30 cellular contexts compared by ENCODE assay signal in the genomic region with DNA sequence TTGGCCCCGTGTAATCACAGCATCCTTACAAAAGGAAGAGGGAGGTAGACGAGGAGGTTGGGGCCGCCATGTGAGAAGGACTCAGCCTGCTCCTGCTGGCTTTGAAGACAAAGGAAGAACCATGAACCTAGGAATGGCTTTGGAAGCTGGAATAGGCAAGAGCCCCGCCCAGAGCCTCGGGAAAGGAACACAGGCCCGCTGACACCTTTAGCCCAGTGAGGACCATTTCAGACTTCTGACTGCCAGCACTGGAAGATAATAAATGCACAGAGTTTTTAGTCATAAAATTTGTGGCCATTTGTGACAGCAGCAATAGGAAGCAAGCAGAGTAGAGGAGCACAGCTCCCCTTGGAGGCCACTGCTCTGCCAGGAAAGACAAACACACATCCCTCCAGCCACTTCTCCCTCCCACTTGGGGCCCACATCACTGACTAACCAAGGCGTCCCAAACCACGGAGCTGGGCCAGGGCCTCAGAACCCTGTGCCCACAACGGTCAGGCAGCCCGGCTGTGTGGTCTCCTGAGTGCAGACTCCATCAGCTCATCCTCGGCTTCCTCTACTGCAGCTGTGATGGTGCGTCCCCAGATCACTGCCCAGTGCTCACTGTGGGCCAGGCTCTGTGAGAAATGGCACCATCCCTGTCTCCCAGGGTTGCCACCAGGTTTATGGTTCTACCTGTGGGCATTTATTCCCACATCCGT. TPM values are rescaled to one million over a fixed set of nuclear protein-coding genes. Genes with fewer than 3 reads are reported as not detected.
"Had no signal": no experiment of that assay in that cellular context is flagged by ENCODE, and none has a peak within 500 bp of the region (broad histone marks: within the 10 kb centered on the region; RNA-seq: fewer than 3 reads in every experiment).

No MANE protein-coding gene starts in this region.

- H3K4me3 Mint-ChIP-seq: activated CD4-positive, alpha-beta memory T cell treated with anti-CD3 and anti-CD28 coated beads for 36 hours; activated CD4-positive, alpha-beta T cell treated with anti-CD3 and anti-CD28 coated beads, Interleukin-2, amount 10 ng/mL, durations not matched to agents 24 days and 14 days; activated naive CD4-positive, alpha-beta T cell treated with anti-CD3 and anti-CD28 coated beads, Interleukin-2, amount 50 U/mL, for 24 hours; activated naive CD8-positive, alpha-beta T cell treated with anti-CD3 and anti-CD28 coated beads, Interleukin-2, amount 50 U/mL, for 24 hours; central memory CD8-positive, alpha-beta T cell; dendritic cell treated with granulocyte-macrophage colony-stimulating factor and Interleukin-4, amounts not matched to agents 40 ng/mL and 50 ng/mL, for 4 days; mesothelial cell of epicardium; nephron; T-helper 1 cell treated with Interleukin-12 subunit alpha and Interleukin-12 subunit beta and Interleukin-4 antibody, amounts not matched to agents 30 μg/mL and 1 μg/mL, for 36 hours; type B pancreatic cell had no signal

- H3K9me3 ChIP-seq: breast epithelium, esophagus muscularis mucosa, neutrophil, pancreas, psoas muscle, testis, vagina had no signal

- H3K9me3 Mint-ChIP-seq: activated CD4-positive, alpha-beta memory T cell treated with anti-CD3 and anti-CD28 coated beads for 36 hours; activated CD4-positive, alpha-beta T cell treated with anti-CD3 and anti-CD28 coated beads, Interleukin-2, amount 10 ng/mL, durations not matched to agents 24 days and 14 days; activated naive CD4-positive, alpha-beta T cell treated with anti-CD3 and anti-CD28 coated beads, Interleukin-2, amount 50 U/mL, for 24 hours; activated naive CD8-positive, alpha-beta T cell treated with anti-CD3 and anti-CD28 coated beads, Interleukin-2, amount 50 U/mL, for 24 hours; central memory CD8-positive, alpha-beta T cell; dendritic cell treated with granulocyte-macrophage colony-stimulating factor and Interleukin-4, amounts not matched to agents 40 ng/mL and 50 ng/mL, for 4 days; mesothelial cell of epicardium; nephron; T-helper 1 cell treated with Interleukin-12 subunit alpha and Interleukin-12 subunit beta and Interleukin-4 antibody, amounts not matched to agents 30 μg/mL and 1 μg/mL, for 36 hours; type B pancreatic cell had no signal

- H3K27me3 Mint-ChIP-seq: activated CD4-positive, alpha-beta memory T cell treated with anti-CD3 and anti-CD28 coated beads for 36 hours; activated CD4-positive, alpha-beta T cell treated with anti-CD3 and anti-CD28 coated beads, Interleukin-2, amount 10 ng/mL, durations not matched to agents 24 days and 14 days; activated naive CD4-positive, alpha-beta T cell treated with anti-CD3 and anti-CD28 coated beads, Interleukin-2, amount 50 U/mL, for 24 hours; activated naive CD8-positive, alpha-beta T cell treated with anti-CD3 and anti-CD28 coated beads, Interleukin-2, amount 50 U/mL, for 24 hours had no signal

- H3K4me3 ChIP-seq: breast epithelium, esophagus muscularis mucosa, pancreas, psoas muscle, testis, vagina had no signal

- H3K36me3 ChIP-seq: breast epithelium, esophagus muscularis mucosa, neutrophil, pancreas, vagina had no signal

- H3K4me1 Mint-ChIP-seq: activated CD4-positive, alpha-beta T cell treated with anti-CD3 and anti-CD28 coated beads, Interleukin-2, amount 10 ng/mL, durations not matched to agents 24 days and 14 days; activated naive CD4-positive, alpha-beta T cell treated with anti-CD3 and anti-CD28 coated beads, Interleukin-2, amount 50 U/mL, for 24 hours; activated naive CD8-positive, alpha-beta T cell treated with anti-CD3 and anti-CD28 coated beads, Interleukin-2, amount 50 U/mL, for 24 hours; central memory CD8-positive, alpha-beta T cell had no signal

- H3K27me3 ChIP-seq: breast epithelium, esophagus muscularis mucosa, neutrophil, pancreas, testis, vagina had no signal

- DNase-seq: activated CD4-positive, alpha-beta memory T cell treated with anti-CD3 and anti-CD28 coated beads for 36 hours; activated CD4-positive, alpha-beta T cell treated with anti-CD3 and anti-CD28 coated beads, Interleukin-2, amount 10 ng/mL, durations not matched to agents 24 days and 14 days; activated CD4-positive, CD25-positive, alpha-beta regulatory T cell treated with anti-CD3 and anti-CD28 coated beads, Interleukin-2, amount 50 U/mL, for 72 hours; activated CD8-positive, alpha-beta memory T cell treated with anti-CD3 and anti-CD28 coated beads, Interleukin-2, amount 50 U/mL, for 4 hours; activated naive CD8-positive, alpha-beta T cell treated with anti-CD3 and anti-CD28 coated beads, Interleukin-2, amount 50 U/mL, for 24 hours; activated T-cell treated with anti-CD3 and anti-CD28 coated beads, Interleukin-2, amount 50 U/mL, for 1 hour; amygdala; foreskin melanocyte; left ventricle myocardium superior; mammary epithelial cell; psoas muscle; stimulated activated CD4-positive, alpha-beta T cell treated with anti-CD3 and anti-CD28 coated beads, Interleukin-2, amount 100 ng/mL, for 48 hours; stimulated activated naive CD8-positive, alpha-beta T cell treated with anti-CD3 and anti-CD28 coated beads, Interleukin-15, Interleukin-2, amounts not matched to agents 100 U/mL and 50 U/mL, for 24 hours; SW 1271; T-helper 9 cell; testis had no signal

- H3K36me3 Mint-ChIP-seq: activated CD4-positive, alpha-beta memory T cell treated with anti-CD3 and anti-CD28 coated beads for 36 hours; activated naive CD4-positive, alpha-beta T cell treated with anti-CD3 and anti-CD28 coated beads, Interleukin-2, amount 50 U/mL, for 24 hours; mesothelial cell of epicardium; type B pancreatic cell had no signal

- H3K4me1 ChIP-seq: breast epithelium, esophagus muscularis mucosa, pancreas, psoas muscle, testis, vagina had no signal

- FAIRE-seq: islet of Langerhans, pancreas, TTC549 had no signal

- ATAC-seq: activated naive CD8-positive, alpha-beta T cell treated with anti-CD3 and anti-CD28 coated beads, Interleukin-2, amount 50 U/mL, for 24 hours; left ventricle myocardium superior; pancreas; psoas muscle; stimulated activated naive CD8-positive, alpha-beta T cell treated with anti-CD3 and anti-CD28 coated beads, Interleukin-15, Interleukin-2, amounts not matched to agents 100 U/mL and 50 U/mL, for 24 hours had no signal

- H3K27ac ChIP-seq: breast epithelium, esophagus muscularis mucosa, neutrophil, pancreas, psoas muscle, testis, vagina had no signal

- H3K27ac Mint-ChIP-seq: activated CD4-positive, alpha-beta memory T cell treated with anti-CD3 and anti-CD28 coated beads for 36 hours; activated CD4-positive, alpha-beta T cell treated with anti-CD3 and anti-CD28 coated beads, Interleukin-2, amount 10 ng/mL, durations not matched to agents 24 days and 14 days; activated naive CD4-positive, alpha-beta T cell treated with anti-CD3 and anti-CD28 coated beads, Interleukin-2, amount 50 U/mL, for 24 hours; activated naive CD8-positive, alpha-beta T cell treated with anti-CD3 and anti-CD28 coated beads, Interleukin-2, amount 50 U/mL, for 24 hours; dendritic cell treated with granulocyte-macrophage colony-stimulating factor and Interleukin-4, amounts not matched to agents 40 ng/mL and 50 ng/mL, for 4 days; mesothelial cell of epicardium; nephron; T-helper 1 cell treated with Interleukin-12 subunit alpha and Interleukin-12 subunit beta and Interleukin-4 antibody, amounts not matched to agents 30 μg/mL and 1 μg/mL, for 36 hours; type B pancreatic cell had no signal

RNA-seq across cellular contexts. Expression of a gene that starts 39.7 kb away (rescaled TPM):
- total RNA-seq: activated CD4-positive, alpha-beta T cell treated with anti-CD3 and anti-CD28 coated beads, Interleukin-2, amount 10 ng/mL, durations not matched to agents 24 days and 14 days had no signal
